17 cellular contexts compared by ENCODE assay signal in the genomic region with DNA sequence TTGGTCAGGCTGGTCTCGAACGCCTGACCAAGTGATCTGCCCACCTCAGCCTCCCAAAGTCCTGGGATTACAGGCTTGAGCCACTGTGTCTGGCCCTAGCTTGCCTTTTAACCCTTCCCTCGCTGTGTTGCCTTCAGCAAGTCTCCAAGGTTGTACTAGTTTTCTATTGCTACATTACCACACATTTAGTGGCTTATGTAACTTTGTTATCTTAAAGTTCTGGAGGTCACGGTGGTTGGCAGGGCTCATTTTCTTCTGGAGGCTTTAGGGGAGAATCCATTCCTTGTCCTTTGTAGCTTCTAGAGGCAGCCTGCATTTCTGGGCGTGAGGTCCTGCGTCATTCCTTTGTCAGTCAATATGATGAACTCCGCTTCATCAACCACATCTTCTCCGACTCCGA.
"Had no signal": no experiment of that assay in that cellular context is flagged by ENCODE, and none has a peak within 500 bp of the region (broad histone marks: within the 10 kb centered on the region; RNA-seq: fewer than 3 reads in every experiment).

No MANE protein-coding gene starts in this region.

- H3K27me3 Mint-ChIP-seq: naive B cell; stimulated activated naive CD8-positive, alpha-beta T cell treated with anti-CD3 and anti-CD28 coated beads, Interleukin-15, Interleukin-2, amounts not matched to agents 100 ng/mL and 50 ng/mL, for 24 hours had no signal

- H3K4me2 ChIP-seq: SK-N-SH had no signal

- H3K36me3 ChIP-seq: cardiac muscle cell, lower lobe of right lung had no signal

- H3K4me3 Mint-ChIP-seq: dendritic cell treated with granulocyte-macrophage colony-stimulating factor and Interleukin-4, amounts not matched to agents 40 ng/mL and 50 ng/mL, for 4 days; stimulated activated naive CD8-positive, alpha-beta T cell treated with anti-CD3 and anti-CD28 coated beads, Interleukin-15, Interleukin-2, amounts not matched to agents 100 ng/mL and 50 ng/mL, for 24 hours had no signal

- H3K36me3 Mint-ChIP-seq: naive B cell had no signal

- H3K27ac Mint-ChIP-seq: activated naive CD4-positive, alpha-beta T cell treated with anti-CD3 and anti-CD28 coated beads, Interleukin-2, amount 50 U/mL, for 72 hours; dendritic cell treated with granulocyte-macrophage colony-stimulating factor and Interleukin-4, amounts not matched to agents 40 ng/mL and 50 ng/mL, for 4 days; stimulated activated naive CD8-positive, alpha-beta T cell treated with anti-CD3 and anti-CD28 coated beads, Interleukin-15, Interleukin-2, amounts not matched to agents 100 ng/mL and 50 ng/mL, for 24 hours had no signal

- H3K9me3 ChIP-seq: lower lobe of right lung, SK-N-SH had no signal

- H3K9ac ChIP-seq: SK-N-SH had no signal

- H3K27me3 ChIP-seq: cardiac muscle cell had no signal

- H3K4me3 ChIP-seq: cardiac muscle cell, lower lobe of right lung had no signal

- DNase-seq: activated T-cell treated with anti-CD3 and anti-CD28 coated beads, Interleukin-2, amount 50 U/mL, for 1 hour; amniotic stem cell; effector CD4-positive, alpha-beta T cell; foreskin fibroblast; kidney; lower lobe of right lung; mesendoderm; naive B cell; SK-N-SH; stimulated activated CD4-positive, alpha-beta T cell treated with anti-CD3 and anti-CD28 coated beads, Interleukin-12 subunit alpha, Interleukin-12 subunit beta, amount 100 ng/mL, for 4 hours; stimulated activated CD4-positive, alpha-beta T cell treated with anti-CD3 and anti-CD28 coated beads, Interleukin-4, amount 100 ng/mL, for 4 hours; T-helper 1 cell; trophoblast cell had no signal

- H3K9me3 Mint-ChIP-seq: activated naive CD4-positive, alpha-beta T cell treated with anti-CD3 and anti-CD28 coated beads, Interleukin-2, amount 50 U/mL, for 72 hours; dendritic cell treated with granulocyte-macrophage colony-stimulating factor and Interleukin-4, amounts not matched to agents 40 ng/mL and 50 ng/mL, for 4 days; naive B cell; stimulated activated naive CD8-positive, alpha-beta T cell treated with anti-CD3 and anti-CD28 coated beads, Interleukin-15, Interleukin-2, amounts not matched to agents 100 ng/mL and 50 ng/mL, for 24 hours had no signal

- H3K27ac ChIP-seq: cardiac muscle cell, lower lobe of right lung had no signal
